In genomic region chr12:75747572-75747995, GRCh38 we compare ENCODE assay signal across 17 cellular contexts.
DNase-seq lines count a peak whose midpoint lies in the region; ATAC-seq and TF ChIP-seq lines count a peak whose summit lies in the region.
"Had no signal": no experiment of that assay in that cellular context is flagged by ENCODE, and none has a peak within 500 bp of the region (broad histone marks: within the 10 kb centered on the region; RNA-seq: fewer than 3 reads in every experiment).

No MANE protein-coding gene starts in this region.

- H3K9ac ChIP-seq in skeletal muscle satellite cell (ENCODE audit: low read depth, low read length), result peak overlapping the region; percentile 9

- H3K4me3 ChIP-seq in skeletal muscle satellite cell (ENCODE audit: low read length) (no peak overlapping the region), upper lobe of left lung (no peak overlapping the region)
- H3K4me3 ChIP-seq: thyroid gland had no signal

- TF ChIP-seq CTCF in upper lobe of left lung (IDR thresholded peaks at IDR 0.05), result no peak

- no peak overlapping the region for H3K4me3 Mint-ChIP-seq in activated naive CD8-positive, alpha-beta T cell treated with anti-CD3 and anti-CD28 coated beads, Interleukin-2, amount 50 U/mL, for 24 hours
- H3K4me3 Mint-ChIP-seq: memory B cell had no signal

- H3K36me3 Mint-ChIP-seq in activated naive CD8-positive, alpha-beta T cell treated with anti-CD3 and anti-CD28 coated beads, Interleukin-2, amount 50 U/mL, for 24 hours (ENCODE audit: low read depth), result no peaks in the 10 kb centered on the region
- H3K36me3 Mint-ChIP-seq: memory B cell had no signal

- no peak overlapping the region for H3K27ac ChIP-seq in upper lobe of left lung
- H3K27ac ChIP-seq: 22Rv1, thyroid gland, WERI-Rb-1 had no signal

- H3K27me3 ChIP-seq in skeletal muscle satellite cell (ENCODE audit: control insufficient read depth, insufficient read depth, low read length), result peaks cover 2% of the 10 kb centered on the region
- no peaks in the 10 kb centered on the region for H3K27me3 ChIP-seq in upper lobe of left lung
- H3K27me3 ChIP-seq: thyroid gland had no signal

- H3K27ac Mint-ChIP-seq in activated naive CD8-positive, alpha-beta T cell treated with anti-CD3 and anti-CD28 coated beads, Interleukin-2, amount 50 U/mL, for 24 hours, result no peak overlapping the region
- H3K27ac Mint-ChIP-seq: memory B cell had no signal

- H3K9me3 Mint-ChIP-seq in activated naive CD8-positive, alpha-beta T cell treated with anti-CD3 and anti-CD28 coated beads, Interleukin-2, amount 50 U/mL, for 24 hours, result no peaks in the 10 kb centered on the region
- H3K9me3 Mint-ChIP-seq: memory B cell had no signal

- WGBS in upper lobe of left lung, 2 donors, result 85 to 93% methylated on average over 1 of the region's 1 CpG

- H3K36me3 ChIP-seq in skeletal muscle satellite cell (ENCODE audit: insufficient read depth, low read length), result no peaks in the 10 kb centered on the region
- no peaks in the 10 kb centered on the region for H3K36me3 ChIP-seq in upper lobe of left lung
- H3K36me3 ChIP-seq: thyroid gland, WERI-Rb-1 had no signal

- no peak for ATAC-seq in activated naive CD8-positive, alpha-beta T cell treated with anti-CD3 and anti-CD28 coated beads, Interleukin-2, amount 50 U/mL, for 24 hours
- ATAC-seq in upper lobe of left lung (ENCODE audit: low FRiP score in 2 of 2) (no peak), HG03565 (IDR thresholded peaks at IDR 0.05; ENCODE audit: unreplicated experiment) (no peak)

- H3K9me3 ChIP-seq in skeletal muscle satellite cell (replicated peaks; ENCODE audit: low read length) (no peaks in the 10 kb centered on the region), upper lobe of left lung (no peaks in the 10 kb centered on the region)
- H3K9me3 ChIP-seq: thyroid gland had no signal

- H3K4me1 Mint-ChIP-seq in activated naive CD8-positive, alpha-beta T cell treated with anti-CD3 and anti-CD28 coated beads, Interleukin-2, amount 50 U/mL, for 24 hours, result peaks cover 5% of the 10 kb centered on the region
- H3K4me1 Mint-ChIP-seq: memory B cell had no signal

- no peak for TF ChIP-seq POLR2A in upper lobe of left lung (IDR thresholded peaks at IDR 0.05)

- DNase-seq in NCI-H82 (lab: John Stamatoyannopoulos, UW) (peak; percentile 5), NCI-H82 treated with DMSO at 0.1 percent for 48 hours (lab: John Stamatoyannopoulos, UW; ENCODE audit: unreplicated experiment) (no peak), NCI-H69 (lab: John Stamatoyannopoulos, UW) (peak; percentile 77), fibroblast of gingiva (ENCODE audit: low read depth) (peak; percentile 70), upper lobe of left lung (no peak)
- DNase-seq in activated naive CD8-positive, alpha-beta T cell treated with anti-CD3 and anti-CD28 coated beads, Interleukin-2, amount 50 U/mL, for 24 hours, result no peak
- DNase-seq: activated CD8-positive, alpha-beta memory T cell treated with anti-CD3 and anti-CD28 coated beads, Interleukin-2, amount 50 U/mL, for 4 hours; DMS53; effector CD4-positive, alpha-beta T cell; NCI-H510A treated with DMSO at 0.1 percent for 48 hours; SIG-M5; thyroid gland; WERI-Rb-1 had no signal

- H3K4me1 ChIP-seq in skeletal muscle satellite cell (ENCODE audit: control insufficient read depth, insufficient read depth, low read length), result peaks cover 30% of the 10 kb centered on the region
- H3K4me1 ChIP-seq in upper lobe of left lung, result no peaks in the 10 kb centered on the region

- H3K4me2 ChIP-seq in skeletal muscle satellite cell (ENCODE audit: low read length), result peak overlapping the region; percentile 33

- no peak for TF ChIP-seq EP300 in upper lobe of left lung (IDR thresholded peaks at IDR 0.05)

- peaks cover 29% of the 10 kb centered on the region for H3K27me3 Mint-ChIP-seq in activated naive CD8-positive, alpha-beta T cell treated with anti-CD3 and anti-CD28 coated beads, Interleukin-2, amount 50 U/mL, for 24 hours

Comparison
In these comparisons a context has a peak if more than half of its experiments do, and no peak if none do; other contexts are left out.
1. DNase-seq: peak in NCI-H82 (single experiment), NCI-H69 (single experiment) and fibroblast of gingiva (single experiment); none in NCI-H82 treated with DMSO at 0.1 percent for 48 hours (single experiment), activated naive CD8-positive, alpha-beta T cell treated with anti-CD3 and anti-CD28 coated beads, Interleukin-2, amount 50 U/mL, for 24 hours (single experiment) and upper lobe of left lung (0 of 2).